In the genomic region with DNA sequence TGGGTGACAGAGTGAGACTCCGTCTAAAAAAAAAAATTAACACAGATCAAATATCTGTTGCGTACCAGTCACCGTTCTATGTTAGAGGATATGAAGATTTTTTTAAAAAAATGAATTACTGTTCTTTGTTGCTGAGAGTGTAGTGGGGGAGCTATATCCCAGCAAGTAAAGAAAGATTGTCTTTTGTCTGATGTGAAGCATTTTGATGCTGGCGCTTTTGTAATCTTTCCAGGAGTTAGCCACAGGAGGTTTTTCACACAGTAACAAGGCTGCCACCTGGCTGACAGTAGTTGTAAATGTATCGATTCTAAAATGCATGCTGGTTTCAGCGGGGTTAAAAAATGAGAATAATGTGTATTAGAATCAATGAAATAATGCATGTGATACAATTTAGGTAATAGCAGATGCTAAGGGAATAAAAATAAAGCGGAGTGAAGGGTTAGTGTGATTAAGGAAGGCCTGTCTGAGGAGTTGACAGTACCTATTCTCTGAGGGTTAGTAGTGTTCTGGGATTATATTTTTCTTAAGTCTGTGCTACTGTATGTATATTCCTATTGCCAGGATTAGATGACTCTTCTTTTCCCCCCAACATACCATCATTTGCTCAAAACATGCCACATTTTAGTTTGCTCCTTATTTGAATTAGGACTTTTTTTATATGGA, we compare ENCODE assay signal across 8 cellular contexts.
DNase-seq lines count a peak whose midpoint lies in the region; ATAC-seq, FAIRE-seq and TF ChIP-seq lines count a peak whose summit lies in the region.

No MANE protein-coding gene starts in this region.

- ATAC-seq in HG03442 (IDR thresholded peaks at IDR 0.05; ENCODE audit: unreplicated experiment), result no peak
- ATAC-seq in GM18505 (IDR thresholded peaks at IDR 0.05; ENCODE audit: unreplicated experiment), result no peak

- H3K4me3 Mint-ChIP-seq in nephron progenitor cell, result peak overlapping the region; percentile 95

- H3K27me3 Mint-ChIP-seq in nephron progenitor cell (ENCODE audit: low read depth, poor library complexity), result no peaks in the 10 kb centered on the region

- DNase-seq in AG09319 (ENCODE audit: extremely low read depth, low read depth) (peak; percentile 41), NCI-H2227 (lab: John Stamatoyannopoulos, UW; ENCODE audit: unreplicated experiment) (peak; percentile 60), nephron progenitor cell (no peak)
- DNase-seq in activated CD4-positive, alpha-beta T cell treated with anti-CD3 and anti-CD28 coated beads, Interleukin-2, amount 50 U/mL, for 1 hour, result peak; percentile 35

- peak; percentile 23 for FAIRE-seq in endometrium (lab: Jason Lieb, UNC)

- no peak for TF ChIP-seq POLR2A in GM18505 (IDR thresholded peaks at IDR 0.05; ENCODE audit: borderline replicate concordance, extremely low read depth, insufficient read depth, insufficient read length)

- H3K4me1 Mint-ChIP-seq in nephron progenitor cell, result peaks cover 28% of the 10 kb centered on the region

- no peak overlapping the region for H3K27ac Mint-ChIP-seq in nephron progenitor cell

- peaks cover 44% of the 10 kb centered on the region for H3K36me3 Mint-ChIP-seq in nephron progenitor cell (ENCODE audit: low read depth)

- H3K9me3 Mint-ChIP-seq in nephron progenitor cell, result peaks cover 32% of the 10 kb centered on the region

- peak; percentile 70 for TF ChIP-seq CTCF in AG09319 (IDR thresholded peaks at IDR 0.05; ENCODE audit: low read depth, low read length)
- peak; percentile 54; the same call in 1 of the 2 replicates for TF ChIP-seq CTCF in GM12874 (IDR thresholded peaks at IDR 0.05; ENCODE audit: insufficient read depth, low read depth, low read length)
- TF ChIP-seq CTCF in nephron progenitor cell (IDR thresholded peaks at IDR 0.05), result peak; percentile 38
